ENCODE assay signal across 20 cellular contexts in genomic region chr3:146801492-146801891, GRCh38.
DNase-seq lines count a peak whose midpoint lies in the region; TF ChIP-seq lines count a peak whose summit lies in the region.
"Had no signal": no experiment of that assay in that cellular context is flagged by ENCODE, and none has a peak within 500 bp of the region (broad histone marks: within the 10 kb centered on the region; RNA-seq: fewer than 3 reads in every experiment).

No MANE protein-coding gene starts in this region.

- no peak overlapping the region for H3K56ac ChIP-seq in mesendoderm (ENCODE audit: low read length)

- 0 out of 2 replicates have a peak overlapping the region, but pooled peaks have one; percentile 2 for H3K27ac Mint-ChIP-seq in HFFc6
- H3K27ac Mint-ChIP-seq: IgD-negative memory B cell, T-helper 17 cell had no signal

- DNase-seq in NCI-H748 (lab: John Stamatoyannopoulos, UW; ENCODE audit: unreplicated experiment) (peak; percentile 4), NCI-H748 treated with DMSO at 0.1 percent for 48 hours (lab: John Stamatoyannopoulos, UW) (no peak), HFFc6 (no peak), astrocyte of the spinal cord (ENCODE audit: low read depth, low spot score) (peak; percentile 29), mesendoderm (peak; percentile 80), SHP77 treated with DMSO at 0.1 percent for 48 hours (lab: John Stamatoyannopoulos, UW) (no peak), GM20000 (ENCODE audit: low spot score) (no peak), lower leg skin (ENCODE audit: low spot score in 2 of 2) (no peak)
- DNase-seq: Calu3, MM.1S, NCI-H1694 treated with DMSO at 0.1 percent for 48 hours, NCI-H2081, NCI-H526 treated with DMSO at 0.1 percent for 48 hours, Right ventricle myocardium superior, RPMI8226, T-helper 17 cell had no signal

- H2BK15ac ChIP-seq in mesendoderm (replicated peaks; ENCODE audit: low read depth): no peak overlapping the region

- H3K27me3 ChIP-seq in mesendoderm (ENCODE audit: insufficient read depth, low read length, poor library complexity): no peaks in the 10 kb centered on the region

- H2BK120ac ChIP-seq in mesendoderm (ENCODE audit: low read depth, low read length): no peak overlapping the region

- H4K8ac ChIP-seq in mesendoderm (ENCODE audit: low read depth, low read length): no peak overlapping the region

- no peak overlapping the region for H2BK5ac ChIP-seq in mesendoderm (ENCODE audit: low read length)

- no peak overlapping the region for H3K9ac ChIP-seq in mesendoderm (ENCODE audit: low read length)
- H3K9ac ChIP-seq: KMS-11 had no signal

- no peak overlapping the region for H2AK5ac ChIP-seq in mesendoderm (ENCODE audit: low read length)

- peaks cover 7% of the 10 kb centered on the region; the same call in 1 of the 2 replicates for H3K36me3 Mint-ChIP-seq in HFFc6 (ENCODE audit: low read depth)
- H3K36me3 Mint-ChIP-seq: IgD-negative memory B cell had no signal

- H3K23ac ChIP-seq in mesendoderm (ENCODE audit: low read length): no peak overlapping the region

- H3K27ac ChIP-seq in mesendoderm (ENCODE audit: low read depth, low read length): no peak overlapping the region
- H3K27ac ChIP-seq: HL-60, KMS-11, SK-N-MC had no signal

- H3K4ac ChIP-seq in mesendoderm (ENCODE audit: low read depth, low read length): no peak overlapping the region

- peaks cover 2% of the 10 kb centered on the region for H3K4me1 ChIP-seq in mesendoderm (ENCODE audit: control insufficient read depth, low read depth, low read length)

- no peaks in the 10 kb centered on the region for H3K27me3 Mint-ChIP-seq in HFFc6 (ENCODE audit: insufficient read depth)
- H3K27me3 Mint-ChIP-seq: IgD-negative memory B cell, T-helper 17 cell had no signal

- no peak overlapping the region for H3K4me3 ChIP-seq in astrocyte of the spinal cord (ENCODE audit: low read depth, low read length)
- H3K4me3 ChIP-seq in mesendoderm (ENCODE audit: low read length): no peak overlapping the region
- no peak overlapping the region for H3K4me3 ChIP-seq in lower leg skin (ENCODE audit: low read depth, poor library complexity, severe bottlenecking)
- H3K4me3 ChIP-seq: SK-N-MC had no signal

- no peak overlapping the region for H3K18ac ChIP-seq in mesendoderm (ENCODE audit: low read length)

- H4K5ac ChIP-seq in mesendoderm (ENCODE audit: low read length): no peak overlapping the region

- TF ChIP-seq CTCF in HFFc6 (IDR thresholded peaks at IDR 0.05) (no peak), astrocyte of the spinal cord (IDR thresholded peaks at IDR 0.05; ENCODE audit: low read depth, low read length) (no peak), GM20000 (IDR thresholded peaks at IDR 0.05; ENCODE audit: extremely low read depth, missing control alignments) (no peak), lower leg skin (IDR thresholded peaks at IDR 0.05) (no peak)

- H3K36me3 ChIP-seq in mesendoderm (ENCODE audit: control insufficient read depth, insufficient read depth, low read length): no peaks in the 10 kb centered on the region

- no peak overlapping the region for H3K4me3 Mint-ChIP-seq in HFFc6
- H3K4me3 Mint-ChIP-seq: IgD-negative memory B cell, T-helper 17 cell had no signal

- in situ Hi-C loops in astrocyte of the spinal cord (cut with HindIII; ENCODE audit: low sequenced_read_pairs): loop anchor here (25.0 kb wide), 1 partner anchor 586 kb away; no protein-coding TSS in a partner anchor

- intact Hi-C loops in lower leg skin (cut with DNase I; ENCODE audit: low total_unique reads): no loop called here

- no peak overlapping the region for H3K4me2 ChIP-seq in mesendoderm (ENCODE audit: low read length)
- H3K4me2 ChIP-seq: KMS-11 had no signal

- H3K4me1 Mint-ChIP-seq in HFFc6 (ENCODE audit: low read depth): peaks cover 45% of the 10 kb centered on the region
- H3K4me1 Mint-ChIP-seq: IgD-negative memory B cell, T-helper 17 cell had no signal

- TF ChIP-seq POLR2A in lower leg skin (IDR thresholded peaks at IDR 0.05): no peak

- H3K79me1 ChIP-seq in mesendoderm (ENCODE audit: low read length): no peaks in the 10 kb centered on the region

- H3K79me2 ChIP-seq in mesendoderm (ENCODE audit: control insufficient read depth, insufficient read depth, low read length): no peaks in the 10 kb centered on the region

- H3K9me3 Mint-ChIP-seq in HFFc6: no peaks in the 10 kb centered on the region

- no CpG with 5 or more reads among the region's 2 CpGs for WGBS in mesendoderm (ENCODE audit: extremely low coverage, insufficient coverage, low lambda C conversion rate)
- 44 to 50% methylated on average over 2 of the region's 2 CpGs for WGBS in lower leg skin, 2 donors

Comparison
In these comparisons a context has a peak if more than half of its experiments do, and no peak if none do; other contexts are left out.
1. DNase-seq: peak in NCI-H748 (single experiment), astrocyte of the spinal cord (single experiment) and mesendoderm (single experiment); none in NCI-H748 treated with DMSO at 0.1 percent for 48 hours (single experiment), HFFc6 (single experiment), SHP77 treated with DMSO at 0.1 percent for 48 hours (single experiment), GM20000 (single experiment) and lower leg skin (0 of 2).